ENCODE assay signal across 16 cellular contexts in the genomic region with DNA sequence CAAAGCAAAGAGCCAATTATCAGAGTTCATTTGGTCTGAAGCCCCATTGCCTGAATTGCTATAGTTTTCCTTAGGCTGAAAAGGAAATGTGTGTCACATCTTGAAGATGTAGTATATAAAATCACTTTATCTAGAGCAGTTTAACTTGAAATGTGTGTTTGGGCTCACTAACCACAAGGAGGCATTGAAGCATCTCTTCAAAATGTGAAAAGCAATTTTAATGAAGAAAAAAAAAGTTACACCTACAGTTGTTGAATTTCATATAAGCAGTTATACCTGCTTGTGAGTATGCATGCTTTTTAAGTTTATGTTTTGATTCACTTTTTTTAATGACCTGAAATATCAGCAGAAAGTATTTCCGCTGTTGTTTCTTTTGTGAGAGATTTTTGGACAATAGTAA.
DNase-seq lines count a peak whose midpoint lies in the region; ATAC-seq, FAIRE-seq and TF ChIP-seq lines count a peak whose summit lies in the region.
"Had no signal": no experiment of that assay in that cellular context is flagged by ENCODE, and none has a peak within 500 bp of the region (broad histone marks: within the 10 kb centered on the region; RNA-seq: fewer than 3 reads in every experiment).

No MANE protein-coding gene starts in this region.

- no peaks in the 10 kb centered on the region for H3K9me3 Mint-ChIP-seq in H9

- H4K20me1 ChIP-seq in H9 (ENCODE audit: control insufficient read depth, insufficient read depth, insufficient read length), result no peaks in the 10 kb centered on the region
- H4K20me1 ChIP-seq: BLaER1 had no signal

- H3K79me1 ChIP-seq in H9 (ENCODE audit: insufficient read depth, low read depth, low read length, poor library complexity, severe bottlenecking), result no peaks in the 10 kb centered on the region

- no peaks in the 10 kb centered on the region for H3K36me3 Mint-ChIP-seq in H9 (ENCODE audit: insufficient read depth in 1 of 3, low read depth in 3 of 3)

- no peak overlapping the region for H3K4me3 Mint-ChIP-seq in H9

- H2BK5ac ChIP-seq in H9 (ENCODE audit: insufficient read length, low read length), result no peak overlapping the region

- H3K27ac ChIP-seq in H9 (ENCODE audit: insufficient read length, low read depth, low read length) (no peak overlapping the region), RWPE2 (ENCODE audit: poor library complexity, severe bottlenecking) (no peak overlapping the region), stomach (no peak overlapping the region)
- H3K27ac ChIP-seq: BLaER1 had no signal

- no peak for TF ChIP-seq EP300 in stomach (IDR thresholded peaks at IDR 0.05)

- H2BK15ac ChIP-seq in H9 (ENCODE audit: low read depth, low read length), result no peak overlapping the region

- no peaks in the 10 kb centered on the region for H3K23me2 ChIP-seq in H9 (ENCODE audit: insufficient read length, low read depth, low read length, poor library complexity, severe bottlenecking)

- no peak overlapping the region for H2AK5ac ChIP-seq in H9 (ENCODE audit: insufficient read length, low read length)

- no peak overlapping the region for H4K5ac ChIP-seq in H9 (ENCODE audit: insufficient read length, low read depth, low read length)

- no peak for DNase-seq in H9
- no peak for DNase-seq in RWPE2 (ENCODE audit: low spot score)
- DNase-seq in fibroblast of pulmonary artery (ENCODE audit: low read depth), result peak; percentile 16
- DNase-seq in stomach, result no peak
- DNase-seq in NCI-H2227 (lab: John Stamatoyannopoulos, UW; ENCODE audit: unreplicated experiment), result no peak
- no peak for DNase-seq in NCI-H2029 treated with DMSO at 0.1 percent for 48 hours (lab: John Stamatoyannopoulos, UW)
- no peak for DNase-seq in central memory CD4-positive, alpha-beta T cell
- DNase-seq: erythroblast; NCI-H1436; posterior cingulate gyrus; stimulated activated CD4-positive, alpha-beta T cell treated with anti-CD3 and anti-CD28 coated beads, Interleukin-1b, Interleukin-23, amount 100 ng/mL, for 48 hours had no signal

- TF ChIP-seq CTCF in H9 (conservative IDR thresholded peaks at IDR 0.05), result peak; percentile 53; the same call in 2 of the 3 replicates
- peak; percentile 41 for TF ChIP-seq CTCF in RWPE2 (IDR thresholded peaks at IDR 0.05; ENCODE audit: poor library complexity, severe bottlenecking)
- TF ChIP-seq CTCF in fibroblast of pulmonary artery (IDR thresholded peaks at IDR 0.05; ENCODE audit: low read length, missing control alignments), result peak; percentile 22
- no peak for TF ChIP-seq CTCF in stomach (IDR thresholded peaks at IDR 0.05)

- H3K9me3 ChIP-seq in H9 (ENCODE audit: control insufficient read depth, low read depth, low read length), result no peaks in the 10 kb centered on the region
- H3K9me3 ChIP-seq in RWPE2 (ENCODE audit: severe bottlenecking), result no peaks in the 10 kb centered on the region
- no peaks in the 10 kb centered on the region for H3K9me3 ChIP-seq in stomach
- H3K9me3 ChIP-seq: BLaER1 had no signal

- H2AFZ ChIP-seq in H9 (ENCODE audit: low read length), result no peak overlapping the region

- H3K27me3 ChIP-seq in H9 (ENCODE audit: insufficient read depth, low read length) (no peaks in the 10 kb centered on the region), RWPE2 (ENCODE audit: insufficient read depth, poor library complexity, severe bottlenecking) (no peaks in the 10 kb centered on the region), stomach (no peaks in the 10 kb centered on the region)
- H3K27me3 ChIP-seq: BLaER1 had no signal

- no peak overlapping the region for H3K56ac ChIP-seq in H9 (ENCODE audit: insufficient read length, low read depth, low read length)

- H3K4me2 ChIP-seq in H9 (ENCODE audit: insufficient read depth, insufficient read length, low read length), result no peak overlapping the region
- H3K4me2 ChIP-seq: BLaER1 had no signal

- H4K8ac ChIP-seq in H9 (replicated peaks; ENCODE audit: insufficient read length, low read depth, low read length), result no peak overlapping the region

- FAIRE-seq in A204.1 (lab: Jason Lieb, UNC), result peak; percentile 14
- FAIRE-seq: GM18507, HTR-8/SVneo, urothelium cell line had no signal

- H3K27ac Mint-ChIP-seq in H9, result no peak overlapping the region

- H3K9ac ChIP-seq in H9 (ENCODE audit: extremely low read depth, insufficient read length, low read length), result no peak overlapping the region
- H3K9ac ChIP-seq: BLaER1 had no signal

- intact Hi-C loops in stomach (cut with DNase I; ENCODE audit: low total_unique reads), result no loop called here

- no peak overlapping the region for H3K4ac ChIP-seq in H9 (ENCODE audit: low read depth, low read length)

- no peak overlapping the region for H2BK12ac ChIP-seq in H9 (ENCODE audit: insufficient read length, low read depth, low read length)

- no peak overlapping the region for H2BK120ac ChIP-seq in H9 (ENCODE audit: low read depth, low read length, poor library complexity, severe bottlenecking)

- no peaks in the 10 kb centered on the region for H3K36me3 ChIP-seq in RWPE2 (ENCODE audit: low read depth)
- H3K36me3 ChIP-seq in stomach, result no peaks in the 10 kb centered on the region
- H3K36me3 ChIP-seq: BLaER1 had no signal

- H3K27me3 Mint-ChIP-seq in H9 (ENCODE audit: low read depth), result no peaks in the 10 kb centered on the region; the same call in 1 of the 2 replicates

- no peak overlapping the region for H3K23ac ChIP-seq in H9 (ENCODE audit: insufficient read length, low read depth, low read length)

- no peak overlapping the region for H3K18ac ChIP-seq in H9 (ENCODE audit: insufficient read length, low read depth, low read length)

- no peak overlapping the region for H4K91ac ChIP-seq in H9 (ENCODE audit: insufficient read length, low read depth, low read length)

- H3K14ac ChIP-seq in H9 (ENCODE audit: insufficient read depth, low read length), result no peak overlapping the region

- H3K4me1 Mint-ChIP-seq in H9, result peaks cover 3 to 8% of the 10 kb centered on the region in 2 experiments

- no peak overlapping the region for H3K4me3 ChIP-seq in RWPE2 (ENCODE audit: severe bottlenecking)
- no peak overlapping the region for H3K4me3 ChIP-seq in fibroblast of pulmonary artery (replicated peaks; ENCODE audit: low read depth, low read length)
- no peak overlapping the region for H3K4me3 ChIP-seq in stomach
- H3K4me3 ChIP-seq: BLaER1 had no signal

- no peak overlapping the region for H3T11ph ChIP-seq in H9 (ENCODE audit: low read length)

- no peak overlapping the region for H2BK20ac ChIP-seq in H9 (ENCODE audit: low read depth, low read length, poor library complexity, severe bottlenecking)

- no peak for TF ChIP-seq POLR2A in stomach (IDR thresholded peaks at IDR 0.05)

- H3K4me1 ChIP-seq in H9 (ENCODE audit: insufficient read depth, low read length) (no peaks in the 10 kb centered on the region), RWPE2 (ENCODE audit: insufficient read depth, poor library complexity, severe bottlenecking) (no peaks in the 10 kb centered on the region), stomach (no peaks in the 10 kb centered on the region)
- H3K4me1 ChIP-seq: BLaER1 had no signal

- WGBS in H9 (ENCODE audit: extremely low coverage, insufficient read length, low lambda C conversion rate), result no CpG with 5 or more reads among the region's 1 CpG
- 94 to 98% (median 96%) methylated on average over 1 of the region's 1 CpG for WGBS in stomach, 5 donors

- no peak for ATAC-seq in RWPE2 (ENCODE audit: low read depth)

- H3K79me2 ChIP-seq in H9 (ENCODE audit: insufficient read depth, low read length), result no peaks in the 10 kb centered on the region

Comparison
In these comparisons a context has a peak if more than half of its experiments do, and no peak if none do; other contexts are left out.
1. CTCF ChIP-seq: peak in H9 (single experiment), RWPE2 (single experiment) and fibroblast of pulmonary artery (single experiment); none in stomach (0 of 7).